In the genomic region with DNA sequence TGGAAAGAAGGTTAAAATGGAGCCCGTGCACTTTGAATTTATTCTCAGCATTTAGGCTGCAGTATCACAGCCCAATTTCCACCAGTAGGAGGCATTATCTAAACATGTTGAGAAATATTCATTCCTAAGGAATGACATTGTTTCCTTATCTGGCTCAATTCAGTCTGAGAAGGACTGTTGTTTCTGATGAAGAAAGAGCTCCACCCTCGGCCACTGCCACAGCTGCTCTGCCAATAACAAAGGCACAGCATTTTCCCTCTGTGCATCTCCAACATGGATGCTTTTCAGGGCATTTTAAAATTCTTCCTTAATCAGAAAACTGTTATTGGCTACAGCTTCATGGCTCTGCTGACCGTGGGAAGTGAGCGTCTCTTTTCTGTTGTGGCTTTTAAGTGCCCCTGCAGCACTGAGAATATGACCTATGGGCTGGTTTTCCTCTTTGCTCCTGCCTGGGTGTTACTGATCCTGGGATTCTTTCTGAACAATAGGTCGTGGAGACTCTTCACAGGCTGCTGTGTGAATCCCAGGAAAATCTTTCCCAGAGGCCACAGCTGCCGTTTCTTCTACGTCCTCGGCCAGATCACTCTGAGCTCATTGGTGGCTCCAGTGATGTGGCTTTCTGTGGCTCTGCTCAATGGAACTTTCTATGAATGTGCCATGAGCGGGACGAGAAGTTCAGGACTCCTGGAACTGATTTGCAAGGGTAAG, we compare ENCODE assay signal across 8 cellular contexts. TPM values are rescaled to one million over a fixed set of nuclear protein-coding genes. Genes with fewer than 3 reads are reported as not detected.
DNase-seq lines count a peak whose midpoint lies in the region; ATAC-seq and TF ChIP-seq lines count a peak whose summit lies in the region.

A gene with protein sequence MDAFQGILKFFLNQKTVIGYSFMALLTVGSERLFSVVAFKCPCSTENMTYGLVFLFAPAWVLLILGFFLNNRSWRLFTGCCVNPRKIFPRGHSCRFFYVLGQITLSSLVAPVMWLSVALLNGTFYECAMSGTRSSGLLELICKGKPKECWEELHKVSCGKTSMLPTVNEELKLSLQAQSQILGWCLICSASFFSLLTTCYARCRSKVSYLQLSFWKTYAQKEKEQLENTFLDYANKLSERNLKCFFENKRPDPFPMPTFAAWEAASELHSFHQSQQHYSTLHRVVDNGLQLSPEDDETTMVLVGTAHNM (plus strand): TSS at position 216 of the 708 bp plus-strand sequence. CDS start 58 bp downstream, at position 274.

- no peaks in the 10 kb centered on the region for H3K36me3 Mint-ChIP-seq in naive thymus-derived CD4-positive, alpha-beta T cell

- WGBS in GM23248 (ENCODE audit: low coverage in 1 of 2, low lambda C conversion rate in 2 of 2, missing lambda C conversion rate in 2 of 2), 2 experiments = 1% methylated on average over 10 of the region's 10 CpGs

- DNase-seq in GM23248 = peak; percentile 94
- DNase-seq in RWPE1 (ENCODE audit: low spot score) = peak; percentile 13
- DNase-seq in fibroblast of peridontal ligament (ENCODE audit: extremely low read depth) = peak; percentile 98
- DNase-seq in osteoblast (ENCODE audit: insufficient read length, low spot score, missing footprints) = peak; percentile 41
- no peak for DNase-seq in activated T-cell treated with anti-CD3 and anti-CD28 coated beads, Interleukin-2, amount 50 U/mL, for 1 hour
- DNase-seq in activated CD4-positive, alpha-beta T cell treated with anti-CD3 and anti-CD28 coated beads, Interleukin-2, amount 50 U/mL, for 1 hour = no peak
- no peak for DNase-seq in NCI-H128 (lab: John Stamatoyannopoulos, UW; ENCODE audit: unreplicated experiment)
- DNase-seq in naive thymus-derived CD4-positive, alpha-beta T cell = no peak

- H2AFZ ChIP-seq in GM23248 (peak within 1 kb of the TSS; percentile 92), osteoblast (ENCODE audit: low read length) (peak within 1 kb of the TSS; percentile 91)

- peak within 1 kb of the TSS; percentile 87 for H3K9ac ChIP-seq in GM23248

- H4K20me1 ChIP-seq in GM23248 (ENCODE audit: insufficient read depth) (no peaks in the 10 kb centered on the region), osteoblast (ENCODE audit: insufficient read depth, low read length) (no peaks in the 10 kb centered on the region)

- H3K27ac ChIP-seq in GM23248 = peak within 1 kb of the TSS; percentile 92
- no peak within 1 kb of the TSS for H3K27ac ChIP-seq in RWPE1
- H3K27ac ChIP-seq in osteoblast (ENCODE audit: low read depth, low read length) = peak within 1 kb of the TSS; percentile 96
- H3K27ac ChIP-seq in naive thymus-derived CD4-positive, alpha-beta T cell (ENCODE audit: low read depth, low read length) = no peak within 1 kb of the TSS

- H3K27me3 ChIP-seq in GM23248 (replicated peaks; ENCODE audit: insufficient read depth) (no peaks in the 10 kb centered on the region), osteoblast (ENCODE audit: insufficient read depth, low read length) (no peaks in the 10 kb centered on the region)
- H3K27me3 ChIP-seq in naive thymus-derived CD4-positive, alpha-beta T cell (ENCODE audit: control insufficient read depth in 2 of 2, insufficient read depth in 2 of 2, low read length in 2 of 2) = no peaks in the 10 kb centered on the region

- H3K27me3 Mint-ChIP-seq in naive thymus-derived CD4-positive, alpha-beta T cell = peaks cover 0 to 50% (median under 1%) of the 10 kb centered on the region in 5 donors

- CTCF ChIA-PET in RWPE1 (lab: Yijun Ruan, JAX) = no interaction called here
- CTCF ChIA-PET in naive thymus-derived CD4-positive, alpha-beta T cell (lab: Charles Lee) = no interaction called here

- peak within 1 kb of the TSS; percentile 79 for H3K4me3 ChIP-seq in GM23248
- peak within 1 kb of the TSS; percentile 79 for H3K4me3 ChIP-seq in osteoblast (ENCODE audit: insufficient read depth, low read length)
- no peak within 1 kb of the TSS for H3K4me3 ChIP-seq in naive thymus-derived CD4-positive, alpha-beta T cell (ENCODE audit: low read length)

- POLR2A ChIA-PET in RWPE1 (lab: Yijun Ruan, JAX; ENCODE audit: low non-redundant PET) = no interaction called here
- POLR2A ChIA-PET in naive thymus-derived CD4-positive, alpha-beta T cell (lab: Charles Lee) = no interaction called here

- no peaks in the 10 kb centered on the region for H3K9me2 ChIP-seq in GM23248 (ENCODE audit: insufficient read depth)

- peaks cover 0 to 23% (median 8%) of the 10 kb centered on the region in 11 donors for H3K9me3 Mint-ChIP-seq in naive thymus-derived CD4-positive, alpha-beta T cell

- peak; percentile 17; the same call in 1 of the 2 replicates for TF ChIP-seq CTCF in RWPE1 (conservative IDR thresholded peaks at IDR 0.05; ENCODE audit: low read depth)
- peak; percentile 86 for TF ChIP-seq CTCF in osteoblast (IDR thresholded peaks at IDR 0.05; ENCODE audit: extremely low read depth, low read depth, low read length)

- no peaks in the 10 kb centered on the region for H3K36me3 ChIP-seq in GM23248 (ENCODE audit: low read depth)
- H3K36me3 ChIP-seq in osteoblast (ENCODE audit: insufficient read depth, low read length) = peaks cover 7% of the 10 kb centered on the region
- H3K36me3 ChIP-seq in naive thymus-derived CD4-positive, alpha-beta T cell (ENCODE audit: control insufficient read depth in 2 of 3, insufficient read depth in 3 of 3, low read length in 3 of 3) = no peaks in the 10 kb centered on the region

- no peaks in the 10 kb centered on the region for H3K4me1 Mint-ChIP-seq in naive thymus-derived CD4-positive, alpha-beta T cell

- H3K79me2 ChIP-seq in GM23248 (ENCODE audit: insufficient read depth) = peaks cover 38% of the 10 kb centered on the region
- H3K79me2 ChIP-seq in osteoblast (ENCODE audit: insufficient read depth, low read length) = peaks cover 35% of the 10 kb centered on the region

- no peak within 1 kb of the TSS for H3K4me3 Mint-ChIP-seq in naive thymus-derived CD4-positive, alpha-beta T cell

- intact Hi-C loops in naive thymus-derived CD4-positive, alpha-beta T cell (cut with micrococcal nuclease) = no loop called here

- no peak for ATAC-seq in naive thymus-derived CD4-positive, alpha-beta T cell

- H3K4me2 ChIP-seq in GM23248 (ENCODE audit: unreplicated experiment) (peak within 1 kb of the TSS; percentile 96), osteoblast (ENCODE audit: insufficient read depth, low read length) (peak within 1 kb of the TSS; percentile 94)

- no peak within 1 kb of the TSS for H3K27ac Mint-ChIP-seq in naive thymus-derived CD4-positive, alpha-beta T cell

- in situ Hi-C loops in GM23248 (cut with MboI) = no loop called here

- H3K9me3 ChIP-seq in GM23248 (ENCODE audit: low read depth) (no peaks in the 10 kb centered on the region), osteoblast (ENCODE audit: low read depth, low read length) (no peaks in the 10 kb centered on the region)
- no peaks in the 10 kb centered on the region for H3K9me3 ChIP-seq in naive thymus-derived CD4-positive, alpha-beta T cell (ENCODE audit: control insufficient read depth in 2 of 3, low read length in 3 of 3)

- H3F3A ChIP-seq in GM23248 (ENCODE audit: insufficient read depth) = peaks cover 17% of the 10 kb centered on the region

- H3K4me1 ChIP-seq in GM23248 (ENCODE audit: insufficient read depth) (peaks cover 22% of the 10 kb centered on the region), osteoblast (ENCODE audit: insufficient read depth, low read length) (peaks cover 18% of the 10 kb centered on the region)
- no peaks in the 10 kb centered on the region for H3K4me1 ChIP-seq in naive thymus-derived CD4-positive, alpha-beta T cell (ENCODE audit: control insufficient read depth in 2 of 2, insufficient read depth in 2 of 2, low read length in 2 of 2)

RNA-seq across cellular contexts. Expression of the gene that starts here (rescaled TPM):
- 8.2 and 9.8 TPM in 2 replicates for total RNA-seq in GM23248 (2014; rRNA removed; shearing (Covaris generic))
- polyA plus RNA-seq in GM23248 (2016; fragmentation: Nextera tagmentation; extraction: Ambion mirVana) = 0.51 TPM in 2 replicates
- 14.8 and 16.2 TPM in 2 replicates for total RNA-seq in osteoblast
- total RNA-seq in naive thymus-derived CD4-positive, alpha-beta T cell = not detected
- polyA plus RNA-seq in naive thymus-derived CD4-positive, alpha-beta T cell = not detected

Comparison
In these comparisons a context has a peak if more than half of its experiments do, and no peak if none do; other contexts are left out.
1. DNase-seq: peak in GM23248 (single experiment), RWPE1 (single experiment), fibroblast of peridontal ligament (single experiment) and osteoblast (single experiment); none in activated T-cell treated with anti-CD3 and anti-CD28 coated beads, Interleukin-2, amount 50 U/mL, for 1 hour (single experiment), activated CD4-positive, alpha-beta T cell treated with anti-CD3 and anti-CD28 coated beads, Interleukin-2, amount 50 U/mL, for 1 hour (single experiment), NCI-H128 (single experiment) and naive thymus-derived CD4-positive, alpha-beta T cell (0 of 9).
2. H3K27ac ChIP-seq: peak in GM23248 (single experiment) and osteoblast (single experiment); none in RWPE1 (single experiment) and naive thymus-derived CD4-positive, alpha-beta T cell (single experiment).